In genomic region chr7:98137134-98137825, GRCh38 we compare ENCODE assay signal across 14 cellular contexts.
"Had no signal": no experiment of that assay in that cellular context is flagged by ENCODE, and none has a peak within 500 bp of the region (broad histone marks: within the 10 kb centered on the region; RNA-seq: fewer than 3 reads in every experiment).

No MANE protein-coding gene starts in this region.

- H3K27me3 Mint-ChIP-seq: type B pancreatic cell had no signal

- H3K27ac ChIP-seq: ascending aorta had no signal

- H3K9me3 Mint-ChIP-seq: activated naive CD8-positive, alpha-beta T cell treated with anti-CD3 and anti-CD28 coated beads, Interleukin-2, amount 50 U/mL, for 24 hours; type B pancreatic cell had no signal

- H3K27me3 ChIP-seq: ascending aorta, dorsolateral prefrontal cortex had no signal

- H3K9me3 ChIP-seq: ascending aorta, left lung had no signal

- H3K4me3 Mint-ChIP-seq: activated naive CD8-positive, alpha-beta T cell treated with anti-CD3 and anti-CD28 coated beads, Interleukin-2, amount 50 U/mL, for 24 hours; type B pancreatic cell had no signal

- ATAC-seq: activated naive CD8-positive, alpha-beta T cell treated with anti-CD3 and anti-CD28 coated beads, Interleukin-2, amount 50 U/mL, for 24 hours had no signal

- H3K27ac Mint-ChIP-seq: activated naive CD8-positive, alpha-beta T cell treated with anti-CD3 and anti-CD28 coated beads, Interleukin-2, amount 50 U/mL, for 24 hours; type B pancreatic cell had no signal

- FAIRE-seq: islet of Langerhans had no signal

- H3K4me1 ChIP-seq: ascending aorta had no signal

- H3K4me3 ChIP-seq: ascending aorta, dorsolateral prefrontal cortex, left lung had no signal

- DNase-seq: activated CD4-positive, alpha-beta T cell treated with anti-CD3 and anti-CD28 coated beads for 4 hours; activated CD8-positive, alpha-beta memory T cell treated with anti-CD3 and anti-CD28 coated beads for 24 hours; activated naive CD4-positive, alpha-beta T cell treated with Interleukin-2 at 50 U/mL for 16 hours; activated naive CD8-positive, alpha-beta T cell treated with anti-CD3 and anti-CD28 coated beads, Interleukin-2, amount 50 U/mL, for 24 hours; dorsolateral prefrontal cortex; foreskin melanocyte; left lung; mesendoderm; stimulated activated CD4-positive, alpha-beta T cell treated with anti-CD3 and anti-CD28 coated beads, Interleukin-12 subunit alpha, Interleukin-12 subunit beta, amount 100 ng/mL, for 4 hours; stimulated activated naive CD4-positive, alpha-beta T cell treated with Interleukin-2 at 50 U/mL for 16 hours; T-helper 9 cell had no signal
